ENCODE assay signal across 16 cellular contexts in the genomic region with DNA sequence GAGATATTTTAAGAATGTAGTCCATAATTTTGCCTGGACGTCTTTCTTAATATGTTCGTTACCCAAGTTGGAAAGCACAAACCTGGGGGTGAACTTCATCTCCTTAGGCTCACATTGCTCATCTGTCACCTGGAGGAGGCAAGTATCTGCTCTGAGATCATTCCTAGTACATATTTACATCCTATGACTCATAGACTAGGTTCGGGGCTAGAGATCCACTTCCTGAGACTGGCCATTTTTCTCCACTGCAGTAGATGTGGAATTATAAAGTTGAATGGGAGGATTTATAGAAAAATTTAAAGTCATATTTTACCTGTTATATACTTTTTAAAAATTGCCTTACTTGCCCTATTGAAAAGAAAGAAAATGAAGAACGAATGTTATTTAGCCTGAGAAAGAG.
DNase-seq lines count a peak whose midpoint lies in the region; ATAC-seq, FAIRE-seq and TF ChIP-seq lines count a peak whose summit lies in the region.
"Had no signal": no experiment of that assay in that cellular context is flagged by ENCODE, and none has a peak within 500 bp of the region (broad histone marks: within the 10 kb centered on the region; RNA-seq: fewer than 3 reads in every experiment).

No MANE protein-coding gene starts in this region.

- H3K4me1 ChIP-seq in Panc1 (ENCODE audit: control insufficient read depth, insufficient read depth, low read length) = no peaks in the 10 kb centered on the region
- H3K4me1 ChIP-seq: left ventricle myocardium inferior, parathyroid adenoma, vagina had no signal

- no peaks in the 10 kb centered on the region for H3K36me3 ChIP-seq in Panc1 (ENCODE audit: control insufficient read depth, insufficient read depth, low read length)
- H3K36me3 ChIP-seq: left ventricle myocardium inferior, vagina had no signal

- ATAC-seq in Panc1 (peak; percentile 82), HG02642 (IDR thresholded peaks at IDR 0.05; ENCODE audit: poor library complexity, unreplicated experiment) (no peak), GM19035 (IDR thresholded peaks at IDR 0.05; ENCODE audit: unreplicated experiment) (no peak)
- ATAC-seq: stimulated activated naive CD8-positive, alpha-beta T cell treated with anti-CD3 and anti-CD28 coated beads, Interleukin-15, Interleukin-2, amounts not matched to agents 100 U/mL and 50 U/mL, for 24 hours had no signal

- H3K9me3 ChIP-seq in Panc1 (ENCODE audit: control insufficient read depth, insufficient read depth, low read depth, low read length) = no peaks in the 10 kb centered on the region
- H3K9me3 ChIP-seq: vagina had no signal

- no peak for TF ChIP-seq POLR2A in H54 (IDR thresholded peaks at IDR 0.05; ENCODE audit: low read depth, low read length)

- no peak overlapping the region for H3K4me3 Mint-ChIP-seq in mesothelial cell of epicardium

- no TSS peak for BruUV-seq in Panc1 (replicated peaks; lab: Mats Ljungman, UMichigan)

- TF ChIP-seq CTCF in Panc1 (IDR thresholded peaks at IDR 0.05) (no peak), mesothelial cell of epicardium (IDR thresholded peaks at IDR 0.05; ENCODE audit: unreplicated experiment) (no peak)

- H3K9me3 Mint-ChIP-seq in mesothelial cell of epicardium = no peaks in the 10 kb centered on the region

- CTCF ChIA-PET in Panc1 (lab: Charles Lee) = no interaction called here

- no peaks in the 10 kb centered on the region for H3K27me3 Mint-ChIP-seq in mesothelial cell of epicardium (ENCODE audit: low read depth)

- H3K27ac Mint-ChIP-seq in mesothelial cell of epicardium = peak overlapping the region; percentile 79

- POLR2A ChIA-PET in Panc1 (lab: Charles Lee) = no interaction called here

- H3K4me1 Mint-ChIP-seq in mesothelial cell of epicardium = peaks cover 18% of the 10 kb centered on the region

- FAIRE-seq in H54 (lab: Jason Lieb, UNC) = peak; percentile 81
- FAIRE-seq: GM12891 had no signal

- H3K27ac ChIP-seq in Panc1 (ENCODE audit: low read length) = no peak overlapping the region
- H3K27ac ChIP-seq: C4-2B, left ventricle myocardium inferior, parathyroid adenoma, vagina had no signal

- H3K4me3 ChIP-seq in Panc1 (ENCODE audit: low read depth in 2 of 2, low read length in 2 of 2) = no peak overlapping the region
- H3K4me3 ChIP-seq: left ventricle myocardium inferior, vagina had no signal

- in situ Hi-C loops in Panc1 (cut with HindIII; ENCODE audit: low pct_unique_long_range_greater_than_20kb, low sequenced_read_pairs) = no loop called here

- DNase-seq in H54 (ENCODE audit: insufficient read length, low spot score) = peak; percentile 12
- peak; percentile 32 for DNase-seq in Panc1 (ENCODE audit: low read depth, low spot score)
- DNase-seq in dermis blood vessel endothelial cell = peak; percentile 11
- DNase-seq in mesothelial cell of epicardium (ENCODE audit: low spot score in 2 of 2, unreplicated experiment in 2 of 2) = no peak
- no peak for DNase-seq in effector CD8-positive, alpha-beta T cell (lab: John Stamatoyannopoulos, UW)
- DNase-seq: activated T-cell treated with anti-CD3 and anti-CD28 coated beads, Interleukin-2, amount 50 U/mL, for 1 hour; left ventricle myocardium inferior; NCI-H1092 treated with DMSO at 0.1 percent for 48 hours; NCI-H774; stimulated activated naive CD8-positive, alpha-beta T cell treated with anti-CD3 and anti-CD28 coated beads, Interleukin-15, Interleukin-2, amounts not matched to agents 100 U/mL and 50 U/mL, for 24 hours had no signal

- intact Hi-C loops in Panc1 (cut with micrococcal nuclease; ENCODE audit: unreplicated experiment) = no loop called here

- H3K27me3 ChIP-seq in Panc1 (ENCODE audit: control insufficient read depth, insufficient read depth, low read length) = no peaks in the 10 kb centered on the region
- H3K27me3 ChIP-seq: vagina had no signal

- H3K36me3 Mint-ChIP-seq in mesothelial cell of epicardium = no peaks in the 10 kb centered on the region

Comparison
In these comparisons a context has a peak if more than half of its experiments do, and no peak if none do; other contexts are left out.
1. DNase-seq: peak in H54 (single experiment), Panc1 (single experiment) and dermis blood vessel endothelial cell (single experiment); none in mesothelial cell of epicardium (0 of 2) and effector CD8-positive, alpha-beta T cell (single experiment).